Comparison of ENCODE assay signal across 1 cellular context in the genomic region with DNA sequence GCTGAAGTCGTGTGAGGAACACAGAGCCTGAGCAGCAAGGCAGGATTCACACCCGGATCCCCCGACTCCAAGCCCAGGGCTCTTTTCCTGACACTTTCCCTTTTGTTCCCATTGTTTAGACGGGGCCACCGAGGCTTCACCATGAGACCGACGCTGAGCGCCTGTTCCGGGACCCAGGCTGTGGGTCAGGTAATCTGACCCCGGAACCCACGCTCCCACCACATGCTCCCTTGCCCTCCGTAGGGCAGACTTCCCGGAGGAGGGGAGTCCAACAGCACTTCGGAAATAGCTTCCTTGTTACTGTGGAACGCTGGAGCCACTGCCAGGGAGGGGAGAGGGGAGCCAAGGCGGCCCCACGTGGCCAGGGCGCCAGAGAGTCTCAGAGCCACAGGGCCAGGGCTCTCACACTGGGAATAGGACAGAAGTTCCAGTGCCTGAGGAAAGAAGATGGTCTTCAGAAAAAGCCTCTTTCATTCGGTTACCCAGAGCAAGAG.
TF ChIP-seq lines count a peak whose summit lies in the region.

No MANE protein-coding gene starts in this region.

TF ChIP-seq in GM23338, 12 proteins besides CTCF, POLR2A, EP300 and RAD21 (continued from another document):
- TF ChIP-seq, protein P1, sequence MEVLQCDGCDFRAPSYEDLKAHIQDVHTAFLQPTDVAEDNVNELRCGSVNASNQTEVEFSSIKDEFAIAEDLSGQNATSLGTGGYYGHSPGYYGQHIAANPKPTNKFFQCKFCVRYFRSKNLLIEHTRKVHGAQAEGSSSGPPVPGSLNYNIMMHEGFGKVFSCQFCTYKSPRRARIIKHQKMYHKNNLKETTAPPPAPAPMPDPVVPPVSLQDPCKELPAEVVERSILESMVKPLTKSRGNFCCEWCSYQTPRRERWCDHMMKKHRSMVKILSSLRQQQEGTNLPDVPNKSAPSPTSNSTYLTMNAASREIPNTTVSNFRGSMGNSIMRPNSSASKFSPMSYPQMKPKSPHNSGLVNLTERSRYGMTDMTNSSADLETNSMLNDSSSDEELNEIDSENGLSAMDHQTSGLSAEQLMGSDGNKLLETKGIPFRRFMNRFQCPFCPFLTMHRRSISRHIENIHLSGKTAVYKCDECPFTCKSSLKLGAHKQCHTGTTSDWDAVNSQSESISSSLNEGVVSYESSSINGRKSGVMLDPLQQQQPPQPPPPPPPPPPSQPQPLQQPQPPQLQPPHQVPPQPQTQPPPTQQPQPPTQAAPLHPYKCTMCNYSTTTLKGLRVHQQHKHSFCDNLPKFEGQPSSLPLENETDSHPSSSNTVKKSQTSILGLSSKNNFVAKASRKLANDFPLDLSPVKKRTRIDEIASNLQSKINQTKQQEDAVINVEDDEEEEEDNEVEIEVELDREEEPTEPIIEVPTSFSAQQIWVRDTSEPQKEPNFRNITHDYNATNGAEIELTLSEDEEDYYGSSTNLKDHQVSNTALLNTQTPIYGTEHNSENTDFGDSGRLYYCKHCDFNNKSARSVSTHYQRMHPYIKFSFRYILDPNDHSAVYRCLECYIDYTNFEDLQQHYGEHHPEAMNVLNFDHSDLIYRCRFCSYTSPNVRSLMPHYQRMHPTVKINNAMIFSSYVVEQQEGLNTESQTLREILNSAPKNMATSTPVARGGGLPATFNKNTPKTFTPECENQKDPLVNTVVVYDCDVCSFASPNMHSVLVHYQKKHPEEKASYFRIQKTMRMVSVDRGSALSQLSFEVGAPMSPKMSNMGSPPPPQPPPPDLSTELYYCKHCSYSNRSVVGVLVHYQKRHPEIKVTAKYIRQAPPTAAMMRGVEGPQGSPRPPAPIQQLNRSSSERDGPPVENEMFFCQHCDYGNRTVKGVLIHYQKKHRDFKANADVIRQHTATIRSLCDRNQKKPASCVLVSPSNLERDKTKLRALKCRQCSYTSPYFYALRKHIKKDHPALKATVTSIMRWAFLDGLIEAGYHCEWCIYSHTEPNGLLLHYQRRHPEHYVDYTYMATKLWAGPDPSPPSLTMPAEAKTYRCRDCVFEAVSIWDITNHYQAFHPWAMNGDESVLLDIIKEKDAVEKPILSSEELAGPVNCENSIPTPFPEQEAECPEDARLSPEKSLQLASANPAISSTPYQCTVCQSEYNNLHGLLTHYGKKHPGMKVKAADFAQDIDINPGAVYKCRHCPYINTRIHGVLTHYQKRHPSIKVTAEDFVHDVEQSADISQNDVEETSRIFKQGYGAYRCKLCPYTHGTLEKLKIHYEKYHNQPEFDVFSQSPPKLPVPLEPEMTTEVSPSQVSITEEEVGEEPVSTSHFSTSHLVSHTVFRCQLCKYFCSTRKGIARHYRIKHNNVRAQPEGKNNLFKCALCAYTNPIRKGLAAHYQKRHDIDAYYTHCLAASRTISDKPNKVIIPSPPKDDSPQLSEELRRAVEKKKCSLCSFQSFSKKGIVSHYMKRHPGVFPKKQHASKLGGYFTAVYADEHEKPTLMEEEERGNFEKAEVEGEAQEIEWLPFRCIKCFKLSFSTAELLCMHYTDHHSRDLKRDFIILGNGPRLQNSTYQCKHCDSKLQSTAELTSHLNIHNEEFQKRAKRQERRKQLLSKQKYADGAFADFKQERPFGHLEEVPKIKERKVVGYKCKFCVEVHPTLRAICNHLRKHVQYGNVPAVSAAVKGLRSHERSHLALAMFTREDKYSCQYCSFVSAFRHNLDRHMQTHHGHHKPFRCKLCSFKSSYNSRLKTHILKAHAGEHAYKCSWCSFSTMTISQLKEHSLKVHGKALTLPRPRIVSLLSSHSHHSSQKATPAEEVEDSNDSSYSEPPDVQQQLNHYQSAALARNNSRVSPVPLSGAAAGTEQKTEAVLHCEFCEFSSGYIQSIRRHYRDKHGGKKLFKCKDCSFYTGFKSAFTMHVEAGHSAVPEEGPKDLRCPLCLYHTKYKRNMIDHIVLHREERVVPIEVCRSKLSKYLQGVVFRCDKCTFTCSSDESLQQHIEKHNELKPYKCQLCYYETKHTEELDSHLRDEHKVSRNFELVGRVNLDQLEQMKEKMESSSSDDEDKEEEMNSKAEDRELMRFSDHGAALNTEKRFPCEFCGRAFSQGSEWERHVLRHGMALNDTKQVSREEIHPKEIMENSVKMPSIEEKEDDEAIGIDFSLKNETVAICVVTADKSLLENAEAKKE (CRISPR knock-in tag; IDR thresholded peaks at IDR 0.05), result no peak
- no peak for TF ChIP-seq CREB1 (CRISPR knock-in tag; IDR thresholded peaks at IDR 0.05; ENCODE audit: low read depth)
- TF ChIP-seq, protein P2, sequence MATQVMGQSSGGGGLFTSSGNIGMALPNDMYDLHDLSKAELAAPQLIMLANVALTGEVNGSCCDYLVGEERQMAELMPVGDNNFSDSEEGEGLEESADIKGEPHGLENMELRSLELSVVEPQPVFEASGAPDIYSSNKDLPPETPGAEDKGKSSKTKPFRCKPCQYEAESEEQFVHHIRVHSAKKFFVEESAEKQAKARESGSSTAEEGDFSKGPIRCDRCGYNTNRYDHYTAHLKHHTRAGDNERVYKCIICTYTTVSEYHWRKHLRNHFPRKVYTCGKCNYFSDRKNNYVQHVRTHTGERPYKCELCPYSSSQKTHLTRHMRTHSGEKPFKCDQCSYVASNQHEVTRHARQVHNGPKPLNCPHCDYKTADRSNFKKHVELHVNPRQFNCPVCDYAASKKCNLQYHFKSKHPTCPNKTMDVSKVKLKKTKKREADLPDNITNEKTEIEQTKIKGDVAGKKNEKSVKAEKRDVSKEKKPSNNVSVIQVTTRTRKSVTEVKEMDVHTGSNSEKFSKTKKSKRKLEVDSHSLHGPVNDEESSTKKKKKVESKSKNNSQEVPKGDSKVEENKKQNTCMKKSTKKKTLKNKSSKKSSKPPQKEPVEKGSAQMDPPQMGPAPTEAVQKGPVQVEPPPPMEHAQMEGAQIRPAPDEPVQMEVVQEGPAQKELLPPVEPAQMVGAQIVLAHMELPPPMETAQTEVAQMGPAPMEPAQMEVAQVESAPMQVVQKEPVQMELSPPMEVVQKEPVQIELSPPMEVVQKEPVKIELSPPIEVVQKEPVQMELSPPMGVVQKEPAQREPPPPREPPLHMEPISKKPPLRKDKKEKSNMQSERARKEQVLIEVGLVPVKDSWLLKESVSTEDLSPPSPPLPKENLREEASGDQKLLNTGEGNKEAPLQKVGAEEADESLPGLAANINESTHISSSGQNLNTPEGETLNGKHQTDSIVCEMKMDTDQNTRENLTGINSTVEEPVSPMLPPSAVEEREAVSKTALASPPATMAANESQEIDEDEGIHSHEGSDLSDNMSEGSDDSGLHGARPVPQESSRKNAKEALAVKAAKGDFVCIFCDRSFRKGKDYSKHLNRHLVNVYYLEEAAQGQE (IDR thresholded peaks at IDR 0.05; ENCODE audit: unreplicated experiment), result no peak
- TF ChIP-seq EZH2phosphoT487 (IDR thresholded peaks at IDR 0.05; ENCODE audit: unreplicated experiment), result no peak
- TF ChIP-seq, protein P3, sequence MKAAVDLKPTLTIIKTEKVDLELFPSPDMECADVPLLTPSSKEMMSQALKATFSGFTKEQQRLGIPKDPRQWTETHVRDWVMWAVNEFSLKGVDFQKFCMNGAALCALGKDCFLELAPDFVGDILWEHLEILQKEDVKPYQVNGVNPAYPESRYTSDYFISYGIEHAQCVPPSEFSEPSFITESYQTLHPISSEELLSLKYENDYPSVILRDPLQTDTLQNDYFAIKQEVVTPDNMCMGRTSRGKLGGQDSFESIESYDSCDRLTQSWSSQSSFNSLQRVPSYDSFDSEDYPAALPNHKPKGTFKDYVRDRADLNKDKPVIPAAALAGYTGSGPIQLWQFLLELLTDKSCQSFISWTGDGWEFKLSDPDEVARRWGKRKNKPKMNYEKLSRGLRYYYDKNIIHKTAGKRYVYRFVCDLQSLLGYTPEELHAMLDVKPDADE (IDR thresholded peaks at IDR 0.05), result no peak
- no peak for TF ChIP-seq ZNF114 (CRISPR knock-in tag; IDR thresholded peaks at IDR 0.05)
- TF ChIP-seq JUNB (IDR thresholded peaks at IDR 0.05; ENCODE audit: unreplicated experiment), result no peak
- no peak for TF ChIP-seq ZNF331 (CRISPR knock-in tag; IDR thresholded peaks at IDR 0.05; ENCODE audit: low read depth)
- no peak for TF ChIP-seq EZH2 (IDR thresholded peaks at IDR 0.05; ENCODE audit: low read depth, unreplicated experiment)
